In the genomic region with DNA sequence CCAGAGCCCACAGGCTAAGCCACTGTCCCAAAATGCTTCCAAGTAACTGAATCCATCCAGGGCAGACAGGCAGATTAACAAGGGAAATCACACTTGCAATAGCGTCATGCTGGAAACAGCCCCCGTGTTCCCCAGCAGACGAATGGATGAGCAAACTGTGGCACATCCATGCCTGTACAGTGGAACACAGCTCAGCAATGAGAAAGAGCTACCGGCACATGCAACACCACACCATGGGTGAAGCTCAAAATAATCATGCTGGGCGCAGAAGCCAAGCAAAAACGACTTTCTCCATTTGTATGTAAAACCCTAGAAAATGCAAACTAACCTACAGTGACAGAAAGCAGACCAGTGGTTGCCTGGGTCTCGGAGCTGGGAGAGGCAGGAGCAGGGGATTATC, we compare ENCODE assay signal across 22 cellular contexts.
"Had no signal": no experiment of that assay in that cellular context is flagged by ENCODE, and none has a peak within 500 bp of the region (broad histone marks: within the 10 kb centered on the region; RNA-seq: fewer than 3 reads in every experiment).

No MANE protein-coding gene starts in this region.

- DNase-seq: cortex of kidney; effector CD8-positive, alpha-beta T cell; glutamatergic neuron; immature natural killer cell; left ventricle myocardium inferior; lower lobe of right lung; midbrain; psoas muscle; retina; right lobe of liver; small intestine; stimulated activated CD4-positive, alpha-beta T cell treated with anti-CD3 and anti-CD28 coated beads, Interleukin-12 subunit alpha, Interleukin-12 subunit beta, amount 100 ng/mL, for 4 hours; stimulated activated naive CD4-positive, alpha-beta T cell; stomach; substantia nigra; trophoblast cell had no signal

- ATAC-seq: gastroesophageal sphincter; lower lobe of right lung; natural killer cell treated with Interleukin-12 subunit alpha and Interleukin-12 subunit beta and Interleukin-15 and Interleukin-18, amount 100 ng/mL, for 72 hours; psoas muscle; right lobe of liver had no signal

- H3K27ac ChIP-seq: dorsolateral prefrontal cortex, epithelial cell of prostate, esophagus muscularis mucosa, gastroesophageal sphincter, left ventricle myocardium inferior, lower lobe of right lung, psoas muscle, right lobe of liver, stomach, thoracic aorta had no signal

- H3K27me3 ChIP-seq: dorsolateral prefrontal cortex, right lobe of liver had no signal

- H3K4me1 ChIP-seq: right lobe of liver had no signal

- H3K4me3 ChIP-seq: dorsolateral prefrontal cortex, esophagus muscularis mucosa, gastroesophageal sphincter, left ventricle myocardium inferior, lower lobe of right lung, psoas muscle, right lobe of liver, stomach, thoracic aorta had no signal

- H3K9me3 ChIP-seq: esophagus muscularis mucosa, gastroesophageal sphincter, left ventricle myocardium inferior, lower lobe of right lung, psoas muscle, right lobe of liver, stomach, thoracic aorta had no signal

- H3K36me3 ChIP-seq: esophagus muscularis mucosa, gastroesophageal sphincter, left ventricle myocardium inferior, lower lobe of right lung, right lobe of liver, stomach, thoracic aorta had no signal
